In genomic region chr17:28725660-28726395, GRCh38 we compare ENCODE assay signal across 8 cellular contexts.
A peak's percentile ranks its signal among the peaks of the same experiment; 100 is the strongest.
DNase-seq lines count a peak whose midpoint lies in the region; ATAC-seq and TF ChIP-seq lines count a peak whose summit lies in the region.

A gene with protein sequence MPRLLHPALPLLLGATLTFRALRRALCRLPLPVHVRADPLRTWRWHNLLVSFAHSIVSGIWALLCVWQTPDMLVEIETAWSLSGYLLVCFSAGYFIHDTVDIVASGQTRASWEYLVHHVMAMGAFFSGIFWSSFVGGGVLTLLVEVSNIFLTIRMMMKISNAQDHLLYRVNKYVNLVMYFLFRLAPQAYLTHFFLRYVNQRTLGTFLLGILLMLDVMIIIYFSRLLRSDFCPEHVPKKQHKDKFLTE (minus strand): TSS chr17:28726233. CDS start chr17:28726097, 136 bp downstream.

- H3K9me3 ChIP-seq in duodenal mucosa (ENCODE audit: control insufficient read depth in 1 of 2, low read length in 2 of 2): no peaks in the 10 kb centered on the region

- no peaks in the 10 kb centered on the region for H3K9me3 Mint-ChIP-seq in memory B cell

- peak; percentile 7 for ATAC-seq in memory B cell (ENCODE audit: low read depth)
- peak; percentile 28 for ATAC-seq in stimulated activated naive CD8-positive, alpha-beta T cell treated with anti-CD3 and anti-CD28 coated beads, Interleukin-15, Interleukin-2, amounts not matched to agents 100 U/mL and 50 U/mL, for 24 hours
- ATAC-seq in GM18861 (IDR thresholded peaks at IDR 0.05; ENCODE audit: unreplicated experiment): no peak

- peak within 1 kb of the TSS; percentile 90 for H3K4me3 Mint-ChIP-seq in memory B cell

- H3K4me1 Mint-ChIP-seq in memory B cell: peaks cover 46% of the 10 kb centered on the region

- H3K27me3 Mint-ChIP-seq in memory B cell: no peaks in the 10 kb centered on the region

- peaks cover 20% of the 10 kb centered on the region for H3K36me3 Mint-ChIP-seq in memory B cell

- peaks cover 38 to 60% of the 10 kb centered on the region in 2 donors for H3K4me1 ChIP-seq in duodenal mucosa (ENCODE audit: control insufficient read depth in 1 of 2, insufficient read depth in 2 of 2, low read length in 2 of 2)

- CTCF ChIA-PET in HEK293T (lab: Yijun Ruan, JAX): interaction anchor here (0.6 to 6.7 kb wide), 19 partner anchors 9 to 645 kb away, joined by 3 to 185 read pairs (median 5); partner anchors contain the start of genes FLOT2, PROCA1 and TRAF4

- DNase-seq in DMS114 treated with DMSO at 0.1 percent for 48 hours (lab: John Stamatoyannopoulos, UW; ENCODE audit: unreplicated experiment): peak; percentile 71
- peak; percentile 60 for DNase-seq in HEK293T (ENCODE audit: extremely low spot score)
- DNase-seq in NCI-H345 treated with DMSO at 0.1 percent for 48 hours (lab: John Stamatoyannopoulos, UW; ENCODE audit: unreplicated experiment): peak; percentile 57
- peak; percentile 51 to 72 for DNase-seq in activated CD4-positive, alpha-beta T cell treated with anti-CD3 and anti-CD28 coated beads for 4 hours
- peak in 1 of 2 donors; percentile 62 for DNase-seq in memory B cell (ENCODE audit: low spot score in 2 of 2)
- DNase-seq in stimulated activated naive CD8-positive, alpha-beta T cell treated with anti-CD3 and anti-CD28 coated beads, Interleukin-15, Interleukin-2, amounts not matched to agents 100 U/mL and 50 U/mL, for 24 hours: peak; percentile 79

- H3K9ac ChIP-seq in duodenal mucosa (ENCODE audit: low read depth in 1 of 2, low read length in 2 of 2): peak within 1 kb of the TSS; percentile 62 to 76

- no peaks in the 10 kb centered on the region for H3K27me3 ChIP-seq in duodenal mucosa (ENCODE audit: control insufficient read depth in 1 of 2, insufficient read depth in 2 of 2, low read length in 2 of 2)

- H3K27ac ChIP-seq in duodenal mucosa (ENCODE audit: low read depth, low read length): peak within 1 kb of the TSS; percentile 20

- POLR2A ChIA-PET in HEK293T (lab: Yijun Ruan, JAX): interaction anchor here (0.8 to 11.6 kb wide), 21 partner anchors 9 to 391 kb away, joined by 3 to 409 read pairs (median 8); partner anchors contain the start of genes FAM222B, FLOT2, PHF12 and PROCA1

- H3K27ac Mint-ChIP-seq in memory B cell: peak within 1 kb of the TSS; percentile 98

- H3K4me3 ChIP-seq in duodenal mucosa (ENCODE audit: low read depth in 1 of 2, low read length in 2 of 2): peak within 1 kb of the TSS; percentile 86 to 93

- H3K36me3 ChIP-seq in duodenal mucosa (ENCODE audit: control insufficient read depth in 1 of 2, insufficient read depth in 2 of 2, low read length in 2 of 2): peaks cover 13 to 32% of the 10 kb centered on the region in 2 donors

TF ChIP-seq in HEK293T, 16 proteins besides CTCF, POLR2A, EP300 and RAD21:
- no peak for TF ChIP-seq SP1 (IDR thresholded peaks at IDR 0.05)
- TF ChIP-seq BHLHE40 (IDR thresholded peaks at IDR 0.05; ENCODE audit: borderline replicate concordance): no peak
- peak; percentile 17; the same call in 1 of the 2 replicates for TF ChIP-seq ELF4 (IDR thresholded peaks at IDR 0.05)
- no peak for TF ChIP-seq LEF1 (IDR thresholded peaks at IDR 0.05; ENCODE audit: borderline replicate concordance)
TF ChIP-seq in HEK293T: peak in this region for 1.
